Comparison of ENCODE assay signal across 16 cellular contexts in genomic region chr3:170865209-170866094, GRCh38. TPM values are rescaled to one million over a fixed set of nuclear protein-coding genes. Genes with fewer than 3 reads are reported as not detected.
A peak's percentile ranks its signal among the peaks of the same experiment; 100 is the strongest.
DNase-seq lines count a peak whose midpoint lies in the region; ATAC-seq and TF ChIP-seq lines count a peak whose summit lies in the region.
"Had no signal": no experiment of that assay in that cellular context is flagged by ENCODE, and none has a peak within 500 bp of the region (broad histone marks: within the 10 kb centered on the region; RNA-seq: fewer than 3 reads in every experiment).

No MANE protein-coding gene starts in this region.

- no peak overlapping the region for H3K4me2 ChIP-seq in Karpas-422 (ENCODE audit: low read depth, low read length, poor library complexity, severe bottlenecking)
- no peak overlapping the region for H3K4me2 ChIP-seq in osteoblast (ENCODE audit: insufficient read depth, low read length)

- H3K27ac ChIP-seq in Karpas-422 (ENCODE audit: low read length) (no peak overlapping the region), osteoblast (ENCODE audit: low read depth, low read length) (no peak overlapping the region)
- H3K27ac ChIP-seq: gastroesophageal sphincter had no signal

- H3K4me1 ChIP-seq in Karpas-422 (ENCODE audit: low read length) (peaks cover 19% of the 10 kb centered on the region), osteoblast (ENCODE audit: insufficient read depth, low read length) (peaks cover 22% of the 10 kb centered on the region)

- H3K4me3 ChIP-seq in Karpas-422 (ENCODE audit: low read length) (no peak overlapping the region), osteoblast (ENCODE audit: insufficient read depth, low read length) (no peak overlapping the region)
- H3K4me3 ChIP-seq: gastroesophageal sphincter had no signal

- peak overlapping the region; percentile 55 for H3K27ac Mint-ChIP-seq in activated naive CD4-positive, alpha-beta T cell treated with anti-CD3 and anti-CD28 coated beads, Interleukin-2, amount 50 U/mL, for 24 hours
- H3K27ac Mint-ChIP-seq in WTC11, result no peak overlapping the region; the same call in 1 of the 2 replicates
- H3K27ac Mint-ChIP-seq: activated CD4-positive, alpha-beta T cell treated with anti-CD3 and anti-CD28 coated beads, Interleukin-2, amount 10 ng/mL, durations not matched to agents 24 days and 14 days; mesothelial cell of epicardium; T-helper 1 cell treated with Interleukin-12 subunit alpha and Interleukin-12 subunit beta and Interleukin-4 antibody, amounts not matched to agents 30 μg/mL and 1 μg/mL, for 36 hours had no signal

- no peaks in the 10 kb centered on the region for H3K9me3 Mint-ChIP-seq in activated naive CD4-positive, alpha-beta T cell treated with anti-CD3 and anti-CD28 coated beads, Interleukin-2, amount 50 U/mL, for 24 hours
- peaks cover 3% of the 10 kb centered on the region; the same call in 1 of the 2 replicates for H3K9me3 Mint-ChIP-seq in WTC11
- H3K9me3 Mint-ChIP-seq: activated CD4-positive, alpha-beta T cell treated with anti-CD3 and anti-CD28 coated beads, Interleukin-2, amount 10 ng/mL, durations not matched to agents 24 days and 14 days; T-helper 1 cell treated with Interleukin-12 subunit alpha and Interleukin-12 subunit beta and Interleukin-4 antibody, amounts not matched to agents 30 μg/mL and 1 μg/mL, for 36 hours had no signal

- H3K36me3 ChIP-seq in Karpas-422 (ENCODE audit: insufficient read depth, low read length), result peaks cover 32% of the 10 kb centered on the region
- H3K36me3 ChIP-seq in osteoblast (ENCODE audit: insufficient read depth, low read length), result peaks cover 32% of the 10 kb centered on the region

- DNase-seq in activated naive CD4-positive, alpha-beta T cell treated with Interleukin-2 at 50 U/mL for 16 hours, result no peak
- peak; percentile 59 for DNase-seq in Karpas-422
- DNase-seq in WTC11 (ENCODE audit: low spot score), result no peak
- peak; percentile 18 for DNase-seq in osteoblast (ENCODE audit: insufficient read length, low spot score, missing footprints)
- DNase-seq in ecto neural progenitor cell (ENCODE audit: low spot score), result no peak
- DNase-seq in putamen (ENCODE audit: low spot score), result no peak
- DNase-seq: activated CD4-positive, alpha-beta T cell treated with anti-CD3 and anti-CD28 coated beads, Interleukin-2, amount 10 ng/mL, durations not matched to agents 24 days and 14 days; activated naive CD4-positive, alpha-beta T cell; NCI-H1092; nucleus accumbens; substantia nigra had no signal

- peaks cover 33% of the 10 kb centered on the region for H3K36me3 Mint-ChIP-seq in activated naive CD4-positive, alpha-beta T cell treated with anti-CD3 and anti-CD28 coated beads, Interleukin-2, amount 50 U/mL, for 24 hours
- peaks cover 41% of the 10 kb centered on the region for H3K36me3 Mint-ChIP-seq in WTC11

- no peaks in the 10 kb centered on the region for H3K9me2 ChIP-seq in Karpas-422 (replicated peaks; ENCODE audit: insufficient read depth, low read length)

- no peaks in the 10 kb centered on the region for H3K27me3 Mint-ChIP-seq in activated naive CD4-positive, alpha-beta T cell treated with anti-CD3 and anti-CD28 coated beads, Interleukin-2, amount 50 U/mL, for 24 hours
- H3K27me3 Mint-ChIP-seq in WTC11 (ENCODE audit: low read depth), result no peaks in the 10 kb centered on the region

- H3K4me1 Mint-ChIP-seq in activated naive CD4-positive, alpha-beta T cell treated with anti-CD3 and anti-CD28 coated beads, Interleukin-2, amount 50 U/mL, for 24 hours, result peaks cover 13% of the 10 kb centered on the region
- peaks cover 15% of the 10 kb centered on the region for H3K4me1 Mint-ChIP-seq in WTC11

- ATAC-seq in WTC11, result peak; percentile 1
- no peak for ATAC-seq in HG02763 (IDR thresholded peaks at IDR 0.05; ENCODE audit: unreplicated experiment)
- ATAC-seq: gastroesophageal sphincter had no signal

- peak overlapping the region; percentile 26 for H3K4me3 Mint-ChIP-seq in activated naive CD4-positive, alpha-beta T cell treated with anti-CD3 and anti-CD28 coated beads, Interleukin-2, amount 50 U/mL, for 24 hours
- H3K4me3 Mint-ChIP-seq in WTC11, result no peak overlapping the region
- H3K4me3 Mint-ChIP-seq: activated CD4-positive, alpha-beta T cell treated with anti-CD3 and anti-CD28 coated beads, Interleukin-2, amount 10 ng/mL, durations not matched to agents 24 days and 14 days; mesothelial cell of epicardium; T-helper 1 cell treated with Interleukin-12 subunit alpha and Interleukin-12 subunit beta and Interleukin-4 antibody, amounts not matched to agents 30 μg/mL and 1 μg/mL, for 36 hours had no signal

- H2AFZ ChIP-seq in Karpas-422 (ENCODE audit: low read length) (no peak overlapping the region), osteoblast (ENCODE audit: low read length) (no peak overlapping the region)

- H3K9ac ChIP-seq in Karpas-422 (ENCODE audit: low read length), result no peak overlapping the region

- POLR2A ChIA-PET in WTC11 (lab: Charles Lee), result interaction anchor here (0.6 to 1.0 kb wide), 3 partner anchors 30 to 175 kb away, joined by 3 to 4 read pairs (median 3); partner anchors contain the start of gene EIF5A2

- H4K20me1 ChIP-seq in Karpas-422 (ENCODE audit: insufficient read depth, low read depth, low read length) (peaks cover 32% of the 10 kb centered on the region), osteoblast (ENCODE audit: insufficient read depth, low read length) (peaks cover 22% of the 10 kb centered on the region)

- H3K9me3 ChIP-seq in Karpas-422 (ENCODE audit: low read length) (no peaks in the 10 kb centered on the region), osteoblast (ENCODE audit: low read depth, low read length) (no peaks in the 10 kb centered on the region)
- H3K9me3 ChIP-seq: gastroesophageal sphincter had no signal

- peaks cover 17% of the 10 kb centered on the region for H3K79me2 ChIP-seq in Karpas-422 (ENCODE audit: low read length)
- peaks cover 13% of the 10 kb centered on the region for H3K79me2 ChIP-seq in osteoblast (ENCODE audit: insufficient read depth, low read length)

- no peaks in the 10 kb centered on the region for H3K27me3 ChIP-seq in Karpas-422 (ENCODE audit: low read length)
- H3K27me3 ChIP-seq in osteoblast (ENCODE audit: insufficient read depth, low read length), result no peaks in the 10 kb centered on the region
- H3K27me3 ChIP-seq: gastroesophageal sphincter had no signal

- CTCF ChIA-PET in WTC11 (lab: Charles Lee), result interaction anchor here (0.6 to 1.0 kb wide), 2 partner anchors 17 to 451 kb away, joined by 3 to 4 read pairs; no protein-coding TSS in a partner anchor

- no peak for TF ChIP-seq CTCF in WTC11 (IDR thresholded peaks at IDR 0.05)
- TF ChIP-seq CTCF in osteoblast (IDR thresholded peaks at IDR 0.05; ENCODE audit: extremely low read depth, low read depth, low read length), result no peak

TF ChIP-seq in WTC11, 78 proteins besides CTCF, POLR2A, EP300 and RAD21 (continues in another document):
- TF ChIP-seq NFATC4 (CRISPR knock-in tag; IDR thresholded peaks at IDR 0.05) (peak; percentile 38), GRHL2 (CRISPR knock-in tag; IDR thresholded peaks at IDR 0.05; ENCODE audit: insufficient replicate concordance, severe bottlenecking) (no peak), OVOL2 (CRISPR knock-in tag; IDR thresholded peaks at IDR 0.05; ENCODE audit: borderline replicate concordance) (no peak), USF1 (CRISPR knock-in tag; IDR thresholded peaks at IDR 0.05) (no peak)
- TF ChIP-seq, protein P1, sequence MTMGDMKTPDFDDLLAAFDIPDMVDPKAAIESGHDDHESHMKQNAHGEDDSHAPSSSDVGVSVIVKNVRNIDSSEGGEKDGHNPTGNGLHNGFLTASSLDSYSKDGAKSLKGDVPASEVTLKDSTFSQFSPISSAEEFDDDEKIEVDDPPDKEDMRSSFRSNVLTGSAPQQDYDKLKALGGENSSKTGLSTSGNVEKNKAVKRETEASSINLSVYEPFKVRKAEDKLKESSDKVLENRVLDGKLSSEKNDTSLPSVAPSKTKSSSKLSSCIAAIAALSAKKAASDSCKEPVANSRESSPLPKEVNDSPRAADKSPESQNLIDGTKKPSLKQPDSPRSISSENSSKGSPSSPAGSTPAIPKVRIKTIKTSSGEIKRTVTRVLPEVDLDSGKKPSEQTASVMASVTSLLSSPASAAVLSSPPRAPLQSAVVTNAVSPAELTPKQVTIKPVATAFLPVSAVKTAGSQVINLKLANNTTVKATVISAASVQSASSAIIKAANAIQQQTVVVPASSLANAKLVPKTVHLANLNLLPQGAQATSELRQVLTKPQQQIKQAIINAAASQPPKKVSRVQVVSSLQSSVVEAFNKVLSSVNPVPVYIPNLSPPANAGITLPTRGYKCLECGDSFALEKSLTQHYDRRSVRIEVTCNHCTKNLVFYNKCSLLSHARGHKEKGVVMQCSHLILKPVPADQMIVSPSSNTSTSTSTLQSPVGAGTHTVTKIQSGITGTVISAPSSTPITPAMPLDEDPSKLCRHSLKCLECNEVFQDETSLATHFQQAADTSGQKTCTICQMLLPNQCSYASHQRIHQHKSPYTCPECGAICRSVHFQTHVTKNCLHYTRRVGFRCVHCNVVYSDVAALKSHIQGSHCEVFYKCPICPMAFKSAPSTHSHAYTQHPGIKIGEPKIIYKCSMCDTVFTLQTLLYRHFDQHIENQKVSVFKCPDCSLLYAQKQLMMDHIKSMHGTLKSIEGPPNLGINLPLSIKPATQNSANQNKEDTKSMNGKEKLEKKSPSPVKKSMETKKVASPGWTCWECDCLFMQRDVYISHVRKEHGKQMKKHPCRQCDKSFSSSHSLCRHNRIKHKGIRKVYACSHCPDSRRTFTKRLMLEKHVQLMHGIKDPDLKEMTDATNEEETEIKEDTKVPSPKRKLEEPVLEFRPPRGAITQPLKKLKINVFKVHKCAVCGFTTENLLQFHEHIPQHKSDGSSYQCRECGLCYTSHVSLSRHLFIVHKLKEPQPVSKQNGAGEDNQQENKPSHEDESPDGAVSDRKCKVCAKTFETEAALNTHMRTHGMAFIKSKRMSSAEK (CRISPR knock-in tag; IDR thresholded peaks at IDR 0.05; ENCODE audit: borderline replicate concordance), result peak; percentile 72; the same call in 1 of the 2 replicates

RNA-seq across cellular contexts. Expression of gene RPL22L1, which starts 4.5 kb away (rescaled TPM):
- 8.4 and 43.1 TPM in 2 replicates for total RNA-seq in Karpas-422 (2014; rRNA removed; shearing (Covaris generic); ENCODE audit: low replicate concordance)
- total RNA-seq in WTC11 (2021) (120 to 169 TPM (median 125 TPM) in 3 replicates), osteoblast (232 and 297 TPM in 2 replicates)

RNA-seq across cellular contexts. Expression of gene EIF5A2, which starts 43.0 kb away (rescaled TPM):
- total RNA-seq in Karpas-422 (2014; rRNA removed; shearing (Covaris generic); ENCODE audit: low replicate concordance), result 7.8 and 10.5 TPM in 2 replicates
- total RNA-seq in WTC11 (2021) (7.6 to 8.6 TPM (median 7.7 TPM) in 3 replicates), osteoblast (12.3 and 13.3 TPM in 2 replicates)

Comparison
In these comparisons a context has a peak if more than half of its experiments do, and no peak if none do; other contexts are left out.
1. DNase-seq: peak in Karpas-422 (single experiment) and osteoblast (single experiment); none in activated naive CD4-positive, alpha-beta T cell treated with Interleukin-2 at 50 U/mL for 16 hours (single experiment), WTC11 (single experiment), ecto neural progenitor cell (single experiment) and putamen (single experiment).